18 cellular contexts compared by ENCODE assay signal in genomic region chr22:16565585-16566420, GRCh38. TPM values are rescaled to one million over a fixed set of nuclear protein-coding genes. Genes with fewer than 3 reads are reported as not detected.
"Had no signal": no experiment of that assay in that cellular context is flagged by ENCODE, and none has a peak within 500 bp of the region (broad histone marks: within the 10 kb centered on the region; RNA-seq: fewer than 3 reads in every experiment).

No MANE protein-coding gene starts in this region.

RNA-seq across cellular contexts. Expression of gene CCT8L2, which starts 26.8 kb away (rescaled TPM):
- total RNA-seq: activated CD4-positive, alpha-beta memory T cell treated with anti-CD3 and anti-CD28 coated beads for 36 hours; activated CD4-positive, alpha-beta T cell treated with anti-CD3 and anti-CD28 coated beads for 36 hours; activated CD8-positive, alpha-beta memory T cell treated with anti-CD3 and anti-CD28 coated beads for 36 hours; activated CD8-positive, alpha-beta T cell treated with anti-CD3 and anti-CD28 coated beads for 36 hours; activated naive CD4-positive, alpha-beta T cell treated with anti-CD3 and anti-CD28 coated beads for 36 hours; activated naive CD4-positive, alpha-beta T cell treated with anti-CD3 and anti-CD28 coated beads, Interleukin-2, amount 50 U/mL, for 72 hours; activated naive CD8-positive, alpha-beta T cell treated with anti-CD3 and anti-CD28 coated beads for 36 hours; activated T-helper 2 cell treated with anti-CD3 and anti-CD28 coated beads, Interferon-gamma antibody, Interleukin-2, Interleukin-4, amounts not matched to agents 10 μg/mL and 5 μg/mL and 100 μg/mL, durations not matched to agents 14 hours and 24 hours and 36 hours; adrenal gland; aorta; astrocyte; body of pancreas; breast epithelium; cardiac septum; T-cell; T-helper 1 cell treated with Interleukin-12 subunit alpha and Interleukin-12 subunit beta and Interleukin-4 antibody, amounts not matched to agents 30 ng/mL and 1 ng/mL, for 36 hours; T-helper 2 cell treated with Interferon-gamma antibody and Interleukin-4, amounts not matched to agents 100 ng/mL and 5 ng/mL, for 36 hours; WTC11 had no signal
- polyA plus RNA-seq: adrenal gland, aorta had no signal
